Comparison of ENCODE assay signal across 12 cellular contexts in the genomic region with DNA sequence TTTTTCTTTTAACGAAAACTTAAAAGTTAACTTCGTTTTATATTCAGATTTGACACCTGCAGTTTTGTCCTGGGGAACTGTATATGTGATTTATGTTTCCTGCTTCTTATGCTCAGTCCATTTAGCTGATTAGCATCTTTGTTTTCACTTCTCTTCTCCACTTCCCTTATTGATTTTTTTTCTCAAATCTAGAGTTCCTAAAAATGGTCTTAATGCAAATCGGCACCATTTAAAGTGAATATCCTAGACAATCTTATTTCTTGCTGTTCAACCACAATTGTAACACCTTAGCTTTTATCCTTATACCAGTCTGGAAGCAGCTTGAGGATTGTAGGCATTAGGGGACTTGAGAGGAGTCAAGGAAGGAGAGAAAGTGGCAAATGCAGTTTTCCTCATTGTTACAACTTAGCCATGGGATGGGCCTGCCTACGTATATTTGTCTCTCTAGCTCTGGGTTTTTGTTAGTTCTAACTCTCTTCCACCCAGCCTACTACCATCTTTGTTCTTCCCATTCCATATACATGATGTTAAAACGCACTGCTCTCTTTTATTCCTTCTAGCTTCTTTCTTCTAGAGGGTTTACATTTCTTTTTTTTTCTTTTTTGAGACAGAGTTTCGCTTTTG. TPM values are rescaled to one million over a fixed set of nuclear protein-coding genes. Genes with fewer than 3 reads are reported as not detected.
DNase-seq lines count a peak whose midpoint lies in the region; ATAC-seq, FAIRE-seq and TF ChIP-seq lines count a peak whose summit lies in the region.
"Had no signal": no experiment of that assay in that cellular context is flagged by ENCODE, and none has a peak within 500 bp of the region (broad histone marks: within the 10 kb centered on the region; RNA-seq: fewer than 3 reads in every experiment).

No MANE protein-coding gene starts in this region.

- peak overlapping the region; percentile 90 for H3K27ac Mint-ChIP-seq in activated B cell treated with CpG ODN at 0.5 μM for 24 hours
- no peak overlapping the region for H3K27ac Mint-ChIP-seq in activated T-helper 2 cell treated with anti-CD3 and anti-CD28 coated beads, Interferon-gamma antibody, Interleukin-2, Interleukin-4, amounts not matched to agents 10 μg/mL and 5 μg/mL and 100 μg/mL, durations not matched to agents 14 hours and 24 hours and 36 hours

- peaks cover 40% of the 10 kb centered on the region for H3K36me3 Mint-ChIP-seq in activated B cell treated with CpG ODN at 0.5 μM for 24 hours (ENCODE audit: low read depth)
- H3K36me3 Mint-ChIP-seq in activated T-helper 2 cell treated with anti-CD3 and anti-CD28 coated beads, Interferon-gamma antibody, Interleukin-2, Interleukin-4, amounts not matched to agents 10 μg/mL and 5 μg/mL and 100 μg/mL, durations not matched to agents 14 hours and 24 hours and 36 hours (ENCODE audit: low read depth): peaks cover 49% of the 10 kb centered on the region

- WGBS in lower leg skin, 2 donors: 71 to 80% methylated on average over 6 of the region's 6 CpGs

- TF ChIP-seq POLR2A in lower leg skin (IDR thresholded peaks at IDR 0.05): no peak

- TF ChIP-seq CTCF in activated B cell treated with CpG ODN at 0.5 μM for 24 hours (IDR thresholded peaks at IDR 0.05) (no peak), lower leg skin (IDR thresholded peaks at IDR 0.05) (no peak)

- peak; percentile 95 for FAIRE-seq in GM18507 (lab: Jason Lieb, UNC)
- FAIRE-seq: endometrium, small intestine had no signal

- CTCF ChIA-PET in activated B cell treated with CpG ODN at 0.5 μM for 24 hours (lab: Charles Lee): interaction anchor here (1.0 to 3.9 kb wide), 3 partner anchors 8 to 342 kb away, joined by 3 to 23 read pairs (median 9); no protein-coding TSS in a partner anchor

- no peak overlapping the region for H3K4me3 ChIP-seq in lower leg skin (ENCODE audit: low read depth, poor library complexity, severe bottlenecking)
- H3K4me3 ChIP-seq: thoracic aorta had no signal

- intact Hi-C loops in activated B cell treated with CpG ODN at 0.5 μM for 24 hours (cut with micrococcal nuclease): loop anchor here (1.0 to 2.0 kb wide), 5 partner anchors 9 to 335 kb away; a partner anchor contains a TSS
- intact Hi-C loops in lower leg skin (cut with DNase I; ENCODE audit: low total_unique reads): no loop called here
- intact Hi-C loops in activated T-helper 2 cell treated with anti-CD3 and anti-CD28 coated beads, Interferon-gamma antibody, Interleukin-2, Interleukin-4, amounts not matched to agents 10 μg/mL and 5 μg/mL and 100 μg/mL, durations not matched to agents 14 hours and 24 hours and 36 hours (cut with micrococcal nuclease): no loop called here

- peak overlapping the region; percentile 69 for H3K4me3 Mint-ChIP-seq in activated B cell treated with CpG ODN at 0.5 μM for 24 hours
- no peak overlapping the region for H3K4me3 Mint-ChIP-seq in activated T-helper 2 cell treated with anti-CD3 and anti-CD28 coated beads, Interferon-gamma antibody, Interleukin-2, Interleukin-4, amounts not matched to agents 10 μg/mL and 5 μg/mL and 100 μg/mL, durations not matched to agents 14 hours and 24 hours and 36 hours (ENCODE audit: low read depth)
- H3K4me3 Mint-ChIP-seq: activated T-cell treated with anti-CD3 and anti-CD28 coated beads, Interleukin-2, amount 50 U/mL, for 4 hours had no signal

- H3K9me3 Mint-ChIP-seq in activated B cell treated with CpG ODN at 0.5 μM for 24 hours: peaks cover 3% of the 10 kb centered on the region
- H3K9me3 Mint-ChIP-seq in activated T-helper 2 cell treated with anti-CD3 and anti-CD28 coated beads, Interferon-gamma antibody, Interleukin-2, Interleukin-4, amounts not matched to agents 10 μg/mL and 5 μg/mL and 100 μg/mL, durations not matched to agents 14 hours and 24 hours and 36 hours: no peaks in the 10 kb centered on the region
- H3K9me3 Mint-ChIP-seq: activated T-cell treated with anti-CD3 and anti-CD28 coated beads, Interleukin-2, amount 50 U/mL, for 4 hours had no signal

- ATAC-seq in GM21447 (IDR thresholded peaks at IDR 0.05; ENCODE audit: unreplicated experiment) (peak; percentile 82), HG03196 (IDR thresholded peaks at IDR 0.05; ENCODE audit: unreplicated experiment) (peak; percentile 64), activated B cell treated with CpG ODN at 0.5 μM for 24 hours (ENCODE audit: low read depth) (peak; percentile 87)
- ATAC-seq: activated T-cell treated with anti-CD3 and anti-CD28 coated beads, Interleukin-2, amount 50 U/mL, for 4 hours had no signal

- peaks cover 80% of the 10 kb centered on the region for H3K4me1 Mint-ChIP-seq in activated B cell treated with CpG ODN at 0.5 μM for 24 hours
- peaks cover 36% of the 10 kb centered on the region for H3K4me1 Mint-ChIP-seq in activated T-helper 2 cell treated with anti-CD3 and anti-CD28 coated beads, Interferon-gamma antibody, Interleukin-2, Interleukin-4, amounts not matched to agents 10 μg/mL and 5 μg/mL and 100 μg/mL, durations not matched to agents 14 hours and 24 hours and 36 hours (ENCODE audit: low read depth)

- POLR2A ChIA-PET in activated B cell treated with CpG ODN at 0.5 μM for 24 hours (lab: Charles Lee): interaction anchor here (0.7 to 3.9 kb wide), 18 partner anchors 9 to 1624 kb away, joined by 3 to 57 read pairs (median 5); a partner anchor contains a TSS

- DNase-seq in GM18507 (ENCODE audit: extremely low spot score, insufficient read length, low read depth) (no peak), activated B cell treated with CpG ODN at 0.5 μM for 24 hours (no peak), lower leg skin (ENCODE audit: low spot score in 2 of 2) (no peak), retina (no peak)
- no peak for DNase-seq in activated CD4-positive, CD25-positive, alpha-beta regulatory T cell (lab: John Stamatoyannopoulos, UW)
- DNase-seq in activated T-helper 2 cell treated with anti-CD3 and anti-CD28 coated beads, Interferon-gamma antibody, Interleukin-2, Interleukin-4, amounts not matched to agents 10 μg/mL and 5 μg/mL and 100 μg/mL, durations not matched to agents 14 hours and 24 hours and 36 hours (ENCODE audit: low spot score): no peak
- DNase-seq: activated T-cell treated with anti-CD3 and anti-CD28 coated beads, Interleukin-2, amount 50 U/mL, for 4 hours; small intestine had no signal

- H3K27me3 Mint-ChIP-seq in activated B cell treated with CpG ODN at 0.5 μM for 24 hours: no peaks in the 10 kb centered on the region
- H3K27me3 Mint-ChIP-seq in activated T-helper 2 cell treated with anti-CD3 and anti-CD28 coated beads, Interferon-gamma antibody, Interleukin-2, Interleukin-4, amounts not matched to agents 10 μg/mL and 5 μg/mL and 100 μg/mL, durations not matched to agents 14 hours and 24 hours and 36 hours (ENCODE audit: low read depth): no peaks in the 10 kb centered on the region

RNA-seq across cellular contexts. Expression of a gene that starts 8.5 kb away (rescaled TPM):
- total RNA-seq in activated B cell treated with CpG ODN at 0.5 μM for 24 hours (28.4 and 31.1 TPM in 2 replicates), lower leg skin (1 to 10 TPM; 5.3 to 8.0 (median 6.2) TPM)
- 18.9 and 21.8 TPM in 2 replicates for total RNA-seq in activated T-helper 2 cell treated with anti-CD3 and anti-CD28 coated beads, Interferon-gamma antibody, Interleukin-2, Interleukin-4, amounts not matched to agents 10 μg/mL and 5 μg/mL and 100 μg/mL, durations not matched to agents 14 hours and 24 hours and 36 hours

RNA-seq across cellular contexts. Expression of a gene that starts 8.5 kb away (rescaled TPM):
- total RNA-seq in activated B cell treated with CpG ODN at 0.5 μM for 24 hours (9.9 and 11.2 TPM in 2 replicates), lower leg skin (1 to 10 TPM in 3 of 4 donors, under 1 TPM in 1; 0.80 to 4.1 (median 2.5) TPM)
- total RNA-seq in activated T-helper 2 cell treated with anti-CD3 and anti-CD28 coated beads, Interferon-gamma antibody, Interleukin-2, Interleukin-4, amounts not matched to agents 10 μg/mL and 5 μg/mL and 100 μg/mL, durations not matched to agents 14 hours and 24 hours and 36 hours: 6.4 and 7.9 TPM in 2 replicates
